In the genomic region with DNA sequence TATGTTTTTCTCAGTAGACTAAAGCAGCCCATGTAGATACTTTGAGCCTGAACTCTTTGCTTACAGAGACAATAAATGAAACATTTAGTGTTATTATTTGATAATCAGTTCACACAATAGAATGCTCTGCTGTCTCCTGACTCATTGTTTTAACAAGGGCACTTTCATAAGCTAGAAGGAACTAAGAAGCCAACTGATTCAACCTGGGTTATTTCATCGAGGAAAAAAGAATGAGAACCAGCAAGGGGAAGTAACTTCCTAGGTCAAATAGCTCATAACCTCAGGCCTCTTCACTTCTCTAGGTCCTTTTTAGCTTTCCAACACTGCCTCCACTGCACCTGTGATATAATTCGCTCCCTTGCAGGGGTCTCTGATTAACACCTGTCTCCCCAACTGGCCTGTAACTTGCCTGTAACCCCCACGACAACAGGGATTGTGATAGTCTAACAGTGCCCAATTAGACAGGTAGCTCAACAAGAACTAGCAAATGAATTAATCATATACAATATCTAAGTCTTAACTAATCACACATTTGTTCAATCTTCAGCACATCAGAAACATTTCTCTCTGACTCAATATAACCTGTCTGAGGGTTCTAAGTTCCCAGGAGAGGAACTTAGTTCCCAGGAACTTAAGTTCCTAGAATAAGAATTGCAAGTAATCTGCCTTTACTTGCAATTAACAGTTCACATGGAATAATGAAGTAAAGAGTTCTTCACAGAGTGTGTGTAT, we compare ENCODE assay signal across 9 cellular contexts. TPM values are rescaled to one million over a fixed set of nuclear protein-coding genes. Genes with fewer than 3 reads are reported as not detected.
DNase-seq lines count a peak whose midpoint lies in the region; ATAC-seq, FAIRE-seq and TF ChIP-seq lines count a peak whose summit lies in the region.
"Had no signal": no experiment of that assay in that cellular context is flagged by ENCODE, and none has a peak within 500 bp of the region (broad histone marks: within the 10 kb centered on the region; RNA-seq: fewer than 3 reads in every experiment).

No MANE protein-coding gene starts in this region.

- in situ Hi-C loops in GM23248 (cut with MboI) = no loop called here

- no peak overlapping the region for H2AFZ ChIP-seq in GM23248

- no peak overlapping the region for H3K4me2 ChIP-seq in GM23248 (ENCODE audit: unreplicated experiment)

- TF ChIP-seq EP300 in suprapubic skin (IDR thresholded peaks at IDR 0.05) = no peak

- no peak for ATAC-seq in GM19397 (IDR thresholded peaks at IDR 0.05; ENCODE audit: unreplicated experiment)

- no peaks in the 10 kb centered on the region for H3K27me3 Mint-ChIP-seq in osteocyte (ENCODE audit: unreplicated experiment)
- H3K27me3 Mint-ChIP-seq: progenitor cell of endocrine pancreas had no signal

- H3K27ac ChIP-seq in GM23248 (no peak overlapping the region), suprapubic skin (no peak overlapping the region)

- H3K9me3 ChIP-seq in GM23248 (ENCODE audit: low read depth) = no peaks in the 10 kb centered on the region
- no peaks in the 10 kb centered on the region for H3K9me3 ChIP-seq in suprapubic skin

- H3K4me1 ChIP-seq in GM23248 (ENCODE audit: insufficient read depth) (0 out of 2 replicates have a peak, but pooled peaks cover 3% of the 10 kb centered on the region), suprapubic skin (peaks cover 3% of the 10 kb centered on the region)

- TF ChIP-seq POLR2A in suprapubic skin (IDR thresholded peaks at IDR 0.05) = no peak

- peaks cover 11% of the 10 kb centered on the region for H3K36me3 Mint-ChIP-seq in osteocyte (ENCODE audit: unreplicated experiment)

- peaks cover 7% of the 10 kb centered on the region for H3F3A ChIP-seq in GM23248 (ENCODE audit: insufficient read depth)

- no peaks in the 10 kb centered on the region for H3K9me2 ChIP-seq in GM23248 (ENCODE audit: insufficient read depth)

- no peak for FAIRE-seq in bronchial epithelial cell (lab: Jason Lieb, UNC)

- H3K4me3 Mint-ChIP-seq in osteocyte (ENCODE audit: unreplicated experiment) = no peak overlapping the region

- H3K4me3 ChIP-seq in GM23248 (no peak overlapping the region), bronchial epithelial cell (ENCODE audit: low read depth, low read length) (no peak overlapping the region), suprapubic skin (no peak overlapping the region)

- no peaks in the 10 kb centered on the region for H3K27me3 ChIP-seq in GM23248 (replicated peaks; ENCODE audit: insufficient read depth)
- no peaks in the 10 kb centered on the region for H3K27me3 ChIP-seq in bronchial epithelial cell (ENCODE audit: control insufficient read depth, insufficient read depth, low read length)
- H3K27me3 ChIP-seq in suprapubic skin = no peaks in the 10 kb centered on the region

- no peaks in the 10 kb centered on the region for H3K79me2 ChIP-seq in GM23248 (ENCODE audit: insufficient read depth)

- H3K9ac ChIP-seq in GM23248 = no peak overlapping the region

- H3K36me3 ChIP-seq in GM23248 (ENCODE audit: low read depth) = no peaks in the 10 kb centered on the region
- H3K36me3 ChIP-seq in bronchial epithelial cell (ENCODE audit: control insufficient read depth, insufficient read depth, low read length) = peaks cover 1% of the 10 kb centered on the region
- peaks cover 9% of the 10 kb centered on the region for H3K36me3 ChIP-seq in suprapubic skin

- 82 to 87% methylated on average over 3 of the region's 3 CpGs for WGBS in GM23248 (ENCODE audit: low coverage in 1 of 2, low lambda C conversion rate in 2 of 2, missing lambda C conversion rate in 2 of 2), 2 experiments
- WGBS in suprapubic skin = 86% methylated on average over 3 of the region's 3 CpGs

- no peak for TF ChIP-seq CTCF in bronchial epithelial cell (IDR thresholded peaks at IDR 0.05; ENCODE audit: insufficient read depth, low read length, severe bottlenecking)
- TF ChIP-seq CTCF in osteocyte (IDR thresholded peaks at IDR 0.05) = no peak
- TF ChIP-seq CTCF in suprapubic skin (IDR thresholded peaks at IDR 0.05) = no peak

- H4K20me1 ChIP-seq in GM23248 (ENCODE audit: insufficient read depth) = no peaks in the 10 kb centered on the region

- peak overlapping the region; percentile 35 for H3K27ac Mint-ChIP-seq in osteocyte (ENCODE audit: unreplicated experiment)
- H3K27ac Mint-ChIP-seq: progenitor cell of endocrine pancreas had no signal

- no peaks in the 10 kb centered on the region for H3K9me3 Mint-ChIP-seq in osteocyte (ENCODE audit: unreplicated experiment)

- DNase-seq in GM23248 (peak; percentile 37), OCI-M1 (lab: John Stamatoyannopoulos, UW) (peak; percentile 62), bronchial epithelial cell (ENCODE audit: low read depth) (peak; percentile 61), osteocyte (ENCODE audit: extremely low spot score, unreplicated experiment) (no peak), NCI-H524 treated with DMSO at 0.1 percent for 48 hours (lab: John Stamatoyannopoulos, UW) (no peak), suprapubic skin (ENCODE audit: low spot score in 2 of 2) (no peak), nucleus accumbens (lab: John Stamatoyannopoulos, UW) (no peak)

- peaks cover 11% of the 10 kb centered on the region for H3K4me1 Mint-ChIP-seq in osteocyte (ENCODE audit: unreplicated experiment)

RNA-seq across cellular contexts. Expression of a gene that starts 34.8 kb away (rescaled TPM):
- total RNA-seq in GM23248 (2014; rRNA removed; shearing (Covaris generic)) = 7.0 and 9.0 TPM in 2 replicates
- polyA plus RNA-seq in GM23248 (2016; fragmentation: Nextera tagmentation; extraction: Ambion mirVana) = 3.9 and 4.2 TPM in 2 replicates
- total RNA-seq in bronchial epithelial cell = 8.4 and 20.1 TPM in 2 replicates
- total RNA-seq in osteocyte = 19.3 and 22.9 TPM in 2 replicates
- 10 to 100 TPM; 12.8 to 24.0 (median 16.6) TPM for total RNA-seq in suprapubic skin

RNA-seq across cellular contexts. Expression of a gene that starts 48.4 kb away (rescaled TPM):
- 14.4 and 22.0 TPM in 2 replicates for total RNA-seq in GM23248 (2014; rRNA removed; shearing (Covaris generic))
- polyA plus RNA-seq in GM23248 (2016; fragmentation: Nextera tagmentation; extraction: Ambion mirVana) = 11.8 and 12.4 TPM in 2 replicates
- total RNA-seq in bronchial epithelial cell (39.5 and 44.8 TPM in 2 replicates), osteocyte (38.6 and 44.7 TPM in 2 replicates), suprapubic skin (10 to 100 TPM; 30.7 to 84.3 (median 40.9) TPM)

Comparison
In these comparisons a context has a peak if more than half of its experiments do, and no peak if none do; other contexts are left out.
1. DNase-seq: peak in GM23248 (single experiment), OCI-M1 (single experiment) and bronchial epithelial cell (single experiment); none in osteocyte (single experiment), NCI-H524 treated with DMSO at 0.1 percent for 48 hours (single experiment), suprapubic skin (0 of 2) and nucleus accumbens (0 of 56).